In the genomic region with DNA sequence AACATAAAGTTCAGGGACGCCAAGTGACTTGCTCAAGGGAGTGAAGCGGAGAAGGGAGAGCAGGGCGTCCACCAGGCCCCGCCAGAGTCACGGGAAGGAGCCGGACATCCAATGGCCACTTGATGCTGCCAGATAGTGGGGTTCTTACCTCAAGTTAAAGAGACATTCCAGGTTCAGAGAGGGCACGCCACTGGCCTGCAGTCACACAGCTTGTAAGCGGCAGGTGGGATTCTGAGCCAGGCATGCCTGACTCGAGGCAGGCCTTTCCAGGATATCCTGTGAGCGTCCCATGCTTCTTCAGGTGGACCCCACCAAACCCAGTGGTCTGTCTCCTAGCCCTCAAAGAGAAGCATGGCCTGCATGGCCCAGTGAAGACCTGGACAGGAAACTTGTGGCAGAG, we compare ENCODE assay signal across 20 cellular contexts. TPM values are rescaled to one million over a fixed set of nuclear protein-coding genes. Genes with fewer than 3 reads are reported as not detected.
DNase-seq lines count a peak whose midpoint lies in the region; ATAC-seq and TF ChIP-seq lines count a peak whose summit lies in the region.
"Had no signal": no experiment of that assay in that cellular context is flagged by ENCODE, and none has a peak within 500 bp of the region (broad histone marks: within the 10 kb centered on the region; RNA-seq: fewer than 3 reads in every experiment).

No MANE protein-coding gene starts in this region.

- peaks cover 7% of the 10 kb centered on the region; the same call in 1 of the 2 replicates for H3K4me1 ChIP-seq in Caco-2

- DNase-seq in activated CD4-positive, alpha-beta T cell treated with anti-CD3 and anti-CD28 coated beads, Interleukin-2, amount 10 ng/mL, durations not matched to agents 24 days and 14 days: no peak
- DNase-seq in activated CD4-positive, alpha-beta T cell treated with anti-CD3 and anti-CD28 coated beads, Interleukin-2, amount 50 U/mL, for 1 hour: no peak
- DNase-seq in Caco-2: no peak
- DNase-seq in central memory CD8-positive, alpha-beta T cell (ENCODE audit: low spot score in 2 of 2): no peak
- DNase-seq in nephron progenitor cell: no peak
- no peak for DNase-seq in NCI-H446 (lab: John Stamatoyannopoulos, UW)
- DNase-seq: KG1, MG63, NCI-H1105 treated with DMSO at 0.1 percent for 48 hours, NCI-H146, NCI-H1930, NCI-H2107, NCI-H524 treated with DMSO at 0.1 percent for 48 hours, NCI-H82, PC-9, Right ventricle myocardium superior had no signal

- H3K27me3 Mint-ChIP-seq in activated CD4-positive, alpha-beta T cell treated with anti-CD3 and anti-CD28 coated beads, Interleukin-2, amount 10 ng/mL, durations not matched to agents 24 days and 14 days: peaks cover 3% of the 10 kb centered on the region
- no peaks in the 10 kb centered on the region for H3K27me3 Mint-ChIP-seq in Caco-2 (ENCODE audit: insufficient read depth, unreplicated experiment)
- H3K27me3 Mint-ChIP-seq in central memory CD8-positive, alpha-beta T cell: no peaks in the 10 kb centered on the region
- H3K27me3 Mint-ChIP-seq in nephron progenitor cell (ENCODE audit: low read depth, poor library complexity): peaks cover 17% of the 10 kb centered on the region

- H3K27ac Mint-ChIP-seq in activated CD4-positive, alpha-beta T cell treated with anti-CD3 and anti-CD28 coated beads, Interleukin-2, amount 10 ng/mL, durations not matched to agents 24 days and 14 days: no peak overlapping the region
- H3K27ac Mint-ChIP-seq in Caco-2 (ENCODE audit: unreplicated experiment) (no peak overlapping the region), nephron progenitor cell (no peak overlapping the region)
- H3K27ac Mint-ChIP-seq in central memory CD8-positive, alpha-beta T cell (ENCODE audit: low read depth): peak overlapping the region; percentile 58

- no peaks in the 10 kb centered on the region for H3K9me3 ChIP-seq in Caco-2
- H3K9me3 ChIP-seq: MG63, SJSA1 had no signal

- peaks cover 6% of the 10 kb centered on the region for H3K9me3 Mint-ChIP-seq in activated CD4-positive, alpha-beta T cell treated with anti-CD3 and anti-CD28 coated beads, Interleukin-2, amount 10 ng/mL, durations not matched to agents 24 days and 14 days
- no peaks in the 10 kb centered on the region for H3K9me3 Mint-ChIP-seq in Caco-2 (ENCODE audit: unreplicated experiment)
- H3K9me3 Mint-ChIP-seq in central memory CD8-positive, alpha-beta T cell: peaks cover 6% of the 10 kb centered on the region
- no peaks in the 10 kb centered on the region for H3K9me3 Mint-ChIP-seq in nephron progenitor cell

- no peaks in the 10 kb centered on the region for H3K36me3 ChIP-seq in Caco-2 (ENCODE audit: control insufficient read depth, insufficient read depth, low read length)
- H3K36me3 ChIP-seq: MG63, SJSA1 had no signal

- no peak for TF ChIP-seq POLR2A in GM18505 (IDR thresholded peaks at IDR 0.05; ENCODE audit: borderline replicate concordance, extremely low read depth, insufficient read depth, insufficient read length)

- TSS peak; percentile 20 for BruUV-seq in Caco-2 (replicated peaks; lab: Mats Ljungman, UMichigan)

- POLR2A ChIA-PET in Caco-2 (lab: Charles Lee): no interaction called here

- H3K4me3 ChIP-seq in Caco-2 (ENCODE audit: low read depth, low read length): no peak overlapping the region
- H3K4me3 ChIP-seq: MG63, PC-9, SJSA1 had no signal

- no peaks in the 10 kb centered on the region for H3K27me3 ChIP-seq in Caco-2 (replicated peaks; ENCODE audit: control insufficient read depth, insufficient read depth, low read length)
- H3K27me3 ChIP-seq: MG63, SJSA1 had no signal

- no peak for ATAC-seq in central memory CD8-positive, alpha-beta T cell (replicated peaks; ENCODE audit: extremely low read depth, poor library complexity, severe bottlenecking)
- ATAC-seq in HG03460 (IDR thresholded peaks at IDR 0.05; ENCODE audit: unreplicated experiment): no peak
- ATAC-seq in GM18505 (IDR thresholded peaks at IDR 0.05; ENCODE audit: unreplicated experiment): no peak
- ATAC-seq: HCT116 had no signal

- peak overlapping the region; percentile 55 for H3K4me3 Mint-ChIP-seq in activated CD4-positive, alpha-beta T cell treated with anti-CD3 and anti-CD28 coated beads, Interleukin-2, amount 10 ng/mL, durations not matched to agents 24 days and 14 days
- H3K4me3 Mint-ChIP-seq in Caco-2 (ENCODE audit: unreplicated experiment): no peak overlapping the region
- no peak overlapping the region for H3K4me3 Mint-ChIP-seq in central memory CD8-positive, alpha-beta T cell
- peak overlapping the region; percentile 61 for H3K4me3 Mint-ChIP-seq in nephron progenitor cell

- CTCF ChIA-PET in Caco-2 (lab: Charles Lee): no interaction called here

- no peak for TF ChIP-seq CTCF in Caco-2 (IDR thresholded peaks at IDR 0.05; ENCODE audit: insufficient read depth in 1 of 2, low read depth in 1 of 2, low read length in 1 of 2, severe bottlenecking in 1 of 2, unreplicated experiment in 1 of 2)
- TF ChIP-seq CTCF in nephron progenitor cell (IDR thresholded peaks at IDR 0.05): no peak

- intact Hi-C loops in activated CD4-positive, alpha-beta T cell treated with anti-CD3 and anti-CD28 coated beads, Interleukin-2, amount 10 ng/mL, durations not matched to agents 24 days and 14 days (cut with micrococcal nuclease): no loop called here
- intact Hi-C loops in Caco-2 (cut with micrococcal nuclease; ENCODE audit: unreplicated experiment): no loop called here

- H3K4me1 Mint-ChIP-seq in activated CD4-positive, alpha-beta T cell treated with anti-CD3 and anti-CD28 coated beads, Interleukin-2, amount 10 ng/mL, durations not matched to agents 24 days and 14 days: peaks cover 9% of the 10 kb centered on the region
- H3K4me1 Mint-ChIP-seq in Caco-2 (ENCODE audit: low read depth, unreplicated experiment) (no peaks in the 10 kb centered on the region), nephron progenitor cell (no peaks in the 10 kb centered on the region)
- H3K4me1 Mint-ChIP-seq in central memory CD8-positive, alpha-beta T cell: peaks cover 19% of the 10 kb centered on the region

- H3K36me3 Mint-ChIP-seq in activated CD4-positive, alpha-beta T cell treated with anti-CD3 and anti-CD28 coated beads, Interleukin-2, amount 10 ng/mL, durations not matched to agents 24 days and 14 days (ENCODE audit: low read depth): peaks cover 33% of the 10 kb centered on the region
- H3K36me3 Mint-ChIP-seq in Caco-2 (ENCODE audit: insufficient read depth, unreplicated experiment): peaks cover 16% of the 10 kb centered on the region
- H3K36me3 Mint-ChIP-seq in central memory CD8-positive, alpha-beta T cell (ENCODE audit: insufficient read depth): peaks cover 29% of the 10 kb centered on the region
- H3K36me3 Mint-ChIP-seq in nephron progenitor cell (ENCODE audit: low read depth): peaks cover 19% of the 10 kb centered on the region

RNA-seq across cellular contexts. Expression of gene MAN2B2, which starts 2.4 kb away (rescaled TPM):
- 12.7 and 14.9 TPM in 2 replicates for total RNA-seq in activated CD4-positive, alpha-beta T cell treated with anti-CD3 and anti-CD28 coated beads, Interleukin-2, amount 10 ng/mL, durations not matched to agents 24 days and 14 days
- total RNA-seq in Caco-2 (2022): 17.3 and 20.5 TPM in 2 replicates

Comparison
In these comparisons a context has a peak if more than half of its experiments do, and no peak if none do; other contexts are left out.
1. H3K4me3 Mint-ChIP-seq: peak in activated CD4-positive, alpha-beta T cell treated with anti-CD3 and anti-CD28 coated beads, Interleukin-2, amount 10 ng/mL, durations not matched to agents 24 days and 14 days (single experiment) and nephron progenitor cell (single experiment); none in Caco-2 (single experiment) and central memory CD8-positive, alpha-beta T cell (single experiment).